1 cellular context compared by ENCODE assay signal in genomic region chr1:156645058-156645457, GRCh38.
TF ChIP-seq lines count a peak whose summit lies in the region.

No MANE protein-coding gene starts in this region.

TF ChIP-seq in H1, 55 proteins besides CTCF, POLR2A, EP300 and RAD21:
- no peak for TF ChIP-seq GTF2F1 (IDR thresholded peaks at IDR 0.05; ENCODE audit: borderline replicate concordance, low read depth, low read length)
- no peak for TF ChIP-seq KDM5A (IDR thresholded peaks at IDR 0.05; ENCODE audit: low read length)
- no peak for TF ChIP-seq CHD7 (IDR thresholded peaks at IDR 0.05; ENCODE audit: insufficient replicate concordance, low read length)
- TF ChIP-seq CHD1 (IDR thresholded peaks at IDR 0.05; ENCODE audit: low read depth, low read length) = no peak
- TF ChIP-seq SP2 (IDR thresholded peaks at IDR 0.05; ENCODE audit: low read length) = no peak
- no peak for TF ChIP-seq RBBP5 (IDR thresholded peaks at IDR 0.05; ENCODE audit: borderline replicate concordance, low read depth, low read length)
- TF ChIP-seq CEBPB (IDR thresholded peaks at IDR 0.05; ENCODE audit: low read depth, low read length) = no peak
- no peak for TF ChIP-seq KDM4A (IDR thresholded peaks at IDR 0.05; ENCODE audit: low read depth, low read length, severe bottlenecking)
- no peak for TF ChIP-seq RNF2 (IDR thresholded peaks at IDR 0.05; ENCODE audit: borderline replicate concordance, low read depth, low read length, missing control alignments, poor library complexity, severe bottlenecking)
- no peak for TF ChIP-seq SUZ12 (IDR thresholded peaks at IDR 0.05; ENCODE audit: low read length)
- no peak for TF ChIP-seq SP1 (IDR thresholded peaks at IDR 0.05; ENCODE audit: low read depth, low read length)
- TF ChIP-seq CREB1 (IDR thresholded peaks at IDR 0.05) = no peak
- TF ChIP-seq PHF8 (conservative IDR thresholded peaks at IDR 0.05; ENCODE audit: low read depth, low read length) = no peak
- no peak for TF ChIP-seq SRF (IDR thresholded peaks at IDR 0.05; ENCODE audit: low read depth, low read length)
- no peak for TF ChIP-seq BRCA1 (IDR thresholded peaks at IDR 0.05; ENCODE audit: low read depth, low read length)
- no peak for TF ChIP-seq NRF1 (IDR thresholded peaks at IDR 0.05; ENCODE audit: low read depth, low read length)
- TF ChIP-seq HDAC6 (IDR thresholded peaks at IDR 0.05; ENCODE audit: low read depth, low read length) = no peak
- no peak for TF ChIP-seq SIN3A (conservative IDR thresholded peaks at IDR 0.05 in 1 of 2, IDR thresholded peaks at IDR 0.05 in 1 of 2; ENCODE audit: low read depth in 1 of 2, low read length in 2 of 2)
- no peak for TF ChIP-seq CBX8 (IDR thresholded peaks at IDR 0.05; ENCODE audit: borderline replicate concordance, low read depth, low read length)
